In genomic region chr9:136407911-136408310, GRCh38 we compare ENCODE assay signal across 16 cellular contexts. TPM values are rescaled to one million over a fixed set of nuclear protein-coding genes. Genes with fewer than 3 reads are reported as not detected.
DNase-seq lines count a peak whose midpoint lies in the region; ATAC-seq and FAIRE-seq lines count a peak whose summit lies in the region.
"Had no signal": no experiment of that assay in that cellular context is flagged by ENCODE, and none has a peak within 500 bp of the region (broad histone marks: within the 10 kb centered on the region; RNA-seq: fewer than 3 reads in every experiment).

No MANE protein-coding gene starts in this region.

- intact Hi-C loops in activated CD4-positive, alpha-beta memory T cell treated with anti-CD3 and anti-CD28 coated beads for 36 hours (cut with micrococcal nuclease): no loop called here

- peak; percentile 31 for FAIRE-seq in GM19239 (lab: Jason Lieb, UNC)
- FAIRE-seq: islet of Langerhans had no signal

- POLR2A ChIA-PET in activated CD4-positive, alpha-beta memory T cell treated with anti-CD3 and anti-CD28 coated beads for 36 hours (lab: Charles Lee): no interaction called here

- no peak for DNase-seq in T-helper 2 cell treated with Interferon-gamma antibody and Interleukin-4, amounts not matched to agents 5 μg/mL and 100 μg/mL, for 36 hours (ENCODE audit: low spot score)
- DNase-seq in T-helper 2 cell (no peak), GM19239 (ENCODE audit: insufficient read length, low spot score) (no peak), naive B cell (no peak), D341Med (ENCODE audit: low spot score) (no peak), T-helper 1 cell (no peak)
- peak; percentile 62 for DNase-seq in activated CD4-positive, alpha-beta memory T cell treated with anti-CD3 and anti-CD28 coated beads for 36 hours
- DNase-seq: DMS79 treated with DMSO at 0.1 percent for 48 hours; heart right ventricle; naive thymus-derived CD8-positive, alpha-beta T cell; NCI-H1694 treated with DMSO at 0.1 percent for 48 hours; NCI-H345; transverse colon had no signal

- H3K9me3 Mint-ChIP-seq in T-helper 2 cell treated with Interferon-gamma antibody and Interleukin-4, amounts not matched to agents 5 μg/mL and 100 μg/mL, for 36 hours: no peaks in the 10 kb centered on the region
- no peaks in the 10 kb centered on the region for H3K9me3 Mint-ChIP-seq in activated CD4-positive, alpha-beta memory T cell treated with anti-CD3 and anti-CD28 coated beads for 36 hours
- H3K9me3 Mint-ChIP-seq in naive B cell: no peaks in the 10 kb centered on the region
- H3K9me3 Mint-ChIP-seq: naive thymus-derived CD8-positive, alpha-beta T cell; T-helper 1 cell treated with Interleukin-12 subunit alpha and Interleukin-12 subunit beta and Interleukin-4 antibody, amounts not matched to agents 30 μg/mL and 1 μg/mL, for 36 hours had no signal

- CTCF ChIA-PET in activated CD4-positive, alpha-beta memory T cell treated with anti-CD3 and anti-CD28 coated beads for 36 hours (lab: Charles Lee): no interaction called here

- H3K4me3 Mint-ChIP-seq in T-helper 2 cell treated with Interferon-gamma antibody and Interleukin-4, amounts not matched to agents 5 μg/mL and 100 μg/mL, for 36 hours: peak overlapping the region; percentile 36
- H3K4me3 Mint-ChIP-seq in activated CD4-positive, alpha-beta memory T cell treated with anti-CD3 and anti-CD28 coated beads for 36 hours: peak overlapping the region; percentile 38
- peak overlapping the region in 6 of 8 donors; percentile 9 to 92 (median 64) for H3K4me3 Mint-ChIP-seq in naive B cell
- H3K4me3 Mint-ChIP-seq: T-helper 1 cell treated with Interleukin-12 subunit alpha and Interleukin-12 subunit beta and Interleukin-4 antibody, amounts not matched to agents 30 μg/mL and 1 μg/mL, for 36 hours had no signal

- peaks cover 48% of the 10 kb centered on the region for H3K4me1 Mint-ChIP-seq in T-helper 2 cell treated with Interferon-gamma antibody and Interleukin-4, amounts not matched to agents 5 μg/mL and 100 μg/mL, for 36 hours (ENCODE audit: low read depth)
- peaks cover 74% of the 10 kb centered on the region for H3K4me1 Mint-ChIP-seq in activated CD4-positive, alpha-beta memory T cell treated with anti-CD3 and anti-CD28 coated beads for 36 hours (ENCODE audit: low read depth)
- H3K4me1 Mint-ChIP-seq in naive B cell: peaks cover 46 to 79% (median 49%) of the 10 kb centered on the region in 3 donors

- H3K36me3 Mint-ChIP-seq in T-helper 2 cell treated with Interferon-gamma antibody and Interleukin-4, amounts not matched to agents 5 μg/mL and 100 μg/mL, for 36 hours (ENCODE audit: low read depth): peaks cover 45% of the 10 kb centered on the region
- H3K36me3 Mint-ChIP-seq in activated CD4-positive, alpha-beta memory T cell treated with anti-CD3 and anti-CD28 coated beads for 36 hours: peaks cover 59% of the 10 kb centered on the region
- H3K36me3 Mint-ChIP-seq in naive B cell: peaks cover 0 to 8% of the 10 kb centered on the region in 2 donors

- H3K27ac Mint-ChIP-seq in T-helper 2 cell treated with Interferon-gamma antibody and Interleukin-4, amounts not matched to agents 5 μg/mL and 100 μg/mL, for 36 hours: no peak overlapping the region
- H3K27ac Mint-ChIP-seq in activated CD4-positive, alpha-beta memory T cell treated with anti-CD3 and anti-CD28 coated beads for 36 hours: peak overlapping the region; percentile 79
- peak overlapping the region in 1 of 6 donors; percentile 72 for H3K27ac Mint-ChIP-seq in naive B cell

- H3K27me3 Mint-ChIP-seq in T-helper 2 cell treated with Interferon-gamma antibody and Interleukin-4, amounts not matched to agents 5 μg/mL and 100 μg/mL, for 36 hours (ENCODE audit: low read depth): no peaks in the 10 kb centered on the region
- no peaks in the 10 kb centered on the region for H3K27me3 Mint-ChIP-seq in activated CD4-positive, alpha-beta memory T cell treated with anti-CD3 and anti-CD28 coated beads for 36 hours
- no peaks in the 10 kb centered on the region for H3K27me3 Mint-ChIP-seq in naive B cell
- H3K27me3 Mint-ChIP-seq: naive thymus-derived CD8-positive, alpha-beta T cell had no signal

- ATAC-seq in naive B cell (ENCODE audit: low read depth in 2 of 2): no peak
- no peak for ATAC-seq in HG03097 (IDR thresholded peaks at IDR 0.05; ENCODE audit: low FRiP score, unreplicated experiment)
- ATAC-seq: heart right ventricle; naive thymus-derived CD8-positive, alpha-beta T cell had no signal

RNA-seq across cellular contexts. Expression of gene ENTR1, which starts 2.5 kb away (rescaled TPM):
- 10 to 100 TPM; 66.9 to 74.9 TPM for total RNA-seq in activated CD4-positive, alpha-beta memory T cell treated with anti-CD3 and anti-CD28 coated beads for 36 hours
- polyA plus RNA-seq in naive B cell (ENCODE audit: low read depth in 6 of 6): 10 to 100 TPM in 5 of 6 donors, 1 to 10 TPM in 1; 6.4 to 15.8 (median 14.4) TPM

RNA-seq across cellular contexts. Expression of gene PMPCA, which starts 2.5 kb away (rescaled TPM):
- 100 to 1,000 TPM; 108 to 112 TPM for total RNA-seq in activated CD4-positive, alpha-beta memory T cell treated with anti-CD3 and anti-CD28 coated beads for 36 hours
- polyA plus RNA-seq in naive B cell (ENCODE audit: low read depth in 6 of 6): 10 to 100 TPM; 28.1 to 39.8 (median 35.1) TPM

RNA-seq across cellular contexts. Expression of gene SNAPC4, which starts 7.9 kb away (rescaled TPM):
- total RNA-seq in activated CD4-positive, alpha-beta memory T cell treated with anti-CD3 and anti-CD28 coated beads for 36 hours: 10 to 100 TPM; 13.9 to 14.3 TPM
- polyA plus RNA-seq in naive B cell (ENCODE audit: low read depth in 6 of 6): 1 to 10 TPM in 5 of 6 donors, not detected in 1; 1.1 to 2.1 (median 1.3) TPM

RNA-seq across cellular contexts. Expression of gene INPP5E, which starts 31.7 kb away (rescaled TPM):
- total RNA-seq in activated CD4-positive, alpha-beta memory T cell treated with anti-CD3 and anti-CD28 coated beads for 36 hours: 10 to 100 TPM; 18.8 to 21.3 TPM
- polyA plus RNA-seq in naive B cell (ENCODE audit: low read depth in 6 of 6): 1 to 10 TPM in 5 of 6 donors, under 1 TPM in 1; 0.61 to 6.8 (median 3.2) TPM

RNA-seq across cellular contexts. Expression of gene CARD9, which starts 34.4 kb away (rescaled TPM):
- total RNA-seq in activated CD4-positive, alpha-beta memory T cell treated with anti-CD3 and anti-CD28 coated beads for 36 hours: 1 to 10 TPM; 1.4 to 2.4 TPM
- under 1 TPM in 5 of 6 donors, not detected in 1; 0.16 to 0.52 (median 0.33) TPM for polyA plus RNA-seq in naive B cell (ENCODE audit: low read depth in 6 of 6)
